ENCODE assay signal across 12 cellular contexts in the genomic region with DNA sequence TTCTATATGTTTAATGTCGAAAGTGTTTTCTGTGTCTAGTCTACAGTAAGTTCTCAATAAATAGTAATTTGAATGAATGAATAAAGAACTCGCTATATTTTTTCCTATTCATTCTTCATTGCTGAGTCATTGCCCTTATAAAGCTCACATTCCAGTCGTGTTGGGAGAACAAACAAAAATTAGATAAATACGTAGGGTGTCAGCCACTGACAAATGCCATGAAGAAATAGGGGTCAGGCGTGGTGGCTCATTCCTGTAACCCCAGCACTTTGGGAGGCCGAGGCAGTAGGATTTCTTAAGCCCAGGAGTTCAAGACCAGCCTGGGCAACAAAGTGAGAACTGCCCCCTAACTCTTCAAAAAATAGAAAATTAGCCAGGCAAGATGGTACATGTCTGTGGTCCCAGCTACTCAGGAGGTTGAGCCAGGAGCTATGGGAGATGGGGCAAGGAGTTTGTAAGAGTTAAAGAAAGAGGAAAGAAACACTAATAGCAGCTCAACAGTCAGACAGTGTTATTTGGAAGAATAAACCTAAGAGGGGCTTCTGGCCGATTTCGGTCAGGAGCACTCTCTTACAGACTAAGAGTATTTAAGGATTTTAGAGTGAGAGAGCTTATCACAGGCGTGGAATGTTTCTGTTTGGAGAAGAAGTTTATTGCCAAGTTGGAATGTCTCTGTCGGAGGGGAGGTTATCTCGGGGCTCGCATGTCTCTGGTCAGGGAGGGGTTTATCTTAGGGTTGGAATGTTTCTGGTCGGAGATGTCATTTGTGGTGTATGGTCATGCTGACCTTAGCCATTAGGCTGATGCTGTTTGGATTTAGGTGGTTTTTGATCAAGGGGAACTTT. TPM values are rescaled to one million over a fixed set of nuclear protein-coding genes. Genes with fewer than 3 reads are reported as not detected.
A peak's percentile ranks its signal among the peaks of the same experiment; 100 is the strongest.
DNase-seq lines count a peak whose midpoint lies in the region; ATAC-seq, FAIRE-seq and TF ChIP-seq lines count a peak whose summit lies in the region.
"Had no signal": no experiment of that assay in that cellular context is flagged by ENCODE, and none has a peak within 500 bp of the region (broad histone marks: within the 10 kb centered on the region; RNA-seq: fewer than 3 reads in every experiment).

No MANE protein-coding gene starts in this region.

- peak overlapping the region; percentile 75 for H3K4me2 ChIP-seq in A549

- no peak overlapping the region; the same call in 2 of the 3 replicates for H3K4me3 ChIP-seq in A549

- peaks cover 32% of the 10 kb centered on the region for H3K4me1 ChIP-seq in A549

- DNase-seq in A549 (ENCODE audit: low read depth in 1 of 2, low spot score in 1 of 2) (peak; percentile 59 to 90), HS-5 (ENCODE audit: low read depth) (peak; percentile 56), astrocyte of the hippocampus (ENCODE audit: low read depth, low spot score) (peak; percentile 71), kidney tubule cell (ENCODE audit: low spot score) (peak; percentile 30), GDM1 (lab: John Stamatoyannopoulos, UW) (no peak), CD1c-positive myeloid dendritic cell (ENCODE audit: extremely low spot score) (no peak), left colon (no peak)
- DNase-seq: activated CD4-positive, alpha-beta T cell treated with anti-CD3 and anti-CD28 coated beads for 48 hours; NCI-H69; stimulated activated CD4-positive, alpha-beta T cell treated with anti-CD3 and anti-CD28 coated beads, Interleukin-12 subunit alpha, Interleukin-12 subunit beta, amount 100 ng/mL, for 4 hours had no signal

- TF ChIP-seq POLR2A in A549 (IDR thresholded peaks at IDR 0.05; ENCODE audit: low read length): no peak

- no peak for TF ChIP-seq CTCF in A549 (IDR thresholded peaks at IDR 0.05)

- peak in 1 of 2 experiments; percentile 15; a peak in 1 of 5 replicates for TF ChIP-seq RAD21 in A549 (conservative IDR thresholded peaks at IDR 0.05 in 1 of 2, IDR thresholded peaks at IDR 0.05 in 1 of 2)

- CTCF ChIA-PET in A549 (lab: Yijun Ruan, JAX): interaction anchor here (0.7 to 2.3 kb wide), 6 partner anchors 11 to 37 kb away, joined by 3 to 11 read pairs (median 3); no protein-coding TSS in a partner anchor

- peak; percentile 56 to 62; a peak in 2 of 5 replicates for TF ChIP-seq EP300 in A549 (IDR thresholded peaks at IDR 0.05)

- intact Hi-C loops in left colon (cut with DNase I, micrococcal nuclease): no loop called here

- H3K27ac ChIP-seq in A549: peak overlapping the region; percentile 89 to 98

- POLR2A ChIA-PET in A549 (lab: Yijun Ruan, JAX): interaction anchor here (1.8 kb wide), 1 partner anchor 30 kb away, joined by 7 read pairs; no protein-coding TSS in a partner anchor

- whole genome bisulfite sequencing in A549 (ENCODE audit: missing lambda C conversion rate): 30% methylated on average over 13 of the region's 13 CpGs

- FAIRE-seq in A549 (lab: Jason Lieb, UNC): peak; percentile 36

- ATAC-seq in A549 (peak in 1 of 2 experiments; percentile 45; a peak in 3 of 6 replicates), GM19467 (IDR thresholded peaks at IDR 0.05; ENCODE audit: unreplicated experiment) (no peak), left colon (no peak)

- no peaks in the 10 kb centered on the region; the same call in 1 of the 3 replicates for H3K9me3 ChIP-seq in A549

TF ChIP-seq in A549, 52 proteins besides CTCF, POLR2A, EP300 and RAD21:
- peak; percentile 56 to 84; a peak in 3 of 4 replicates for TF ChIP-seq CEBPB (IDR thresholded peaks at IDR 0.05)
- TF ChIP-seq, protein P1, sequence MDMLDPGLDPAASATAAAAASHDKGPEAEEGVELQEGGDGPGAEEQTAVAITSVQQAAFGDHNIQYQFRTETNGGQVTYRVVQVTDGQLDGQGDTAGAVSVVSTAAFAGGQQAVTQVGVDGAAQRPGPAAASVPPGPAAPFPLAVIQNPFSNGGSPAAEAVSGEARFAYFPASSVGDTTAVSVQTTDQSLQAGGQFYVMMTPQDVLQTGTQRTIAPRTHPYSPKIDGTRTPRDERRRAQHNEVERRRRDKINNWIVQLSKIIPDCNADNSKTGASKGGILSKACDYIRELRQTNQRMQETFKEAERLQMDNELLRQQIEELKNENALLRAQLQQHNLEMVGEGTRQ (IDR thresholded peaks at IDR 0.05): no peak
- no peak for TF ChIP-seq BHLHE40 (IDR thresholded peaks at IDR 0.05; ENCODE audit: low read depth, low read length)
- TF ChIP-seq ZC3H11A (IDR thresholded peaks at IDR 0.05): no peak
- peak; percentile 77; the same call in 1 of the 2 replicates for TF ChIP-seq GATA3 (IDR thresholded peaks at IDR 0.05; ENCODE audit: borderline replicate concordance)
- TF ChIP-seq, protein P2, sequence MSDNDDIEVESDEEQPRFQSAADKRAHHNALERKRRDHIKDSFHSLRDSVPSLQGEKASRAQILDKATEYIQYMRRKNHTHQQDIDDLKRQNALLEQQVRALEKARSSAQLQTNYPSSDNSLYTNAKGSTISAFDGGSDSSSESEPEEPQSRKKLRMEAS (IDR thresholded peaks at IDR 0.05): peak; percentile 66; the same call in 1 of the 2 replicates
- TF ChIP-seq EHF (CRISPR knock-in tag; IDR thresholded peaks at IDR 0.05): no peak; the same call in 1 of the 2 replicates
- TF ChIP-seq JUNB (IDR thresholded peaks at IDR 0.05): peak; percentile 69
- peak; percentile 76; the same call in 1 of the 2 replicates for TF ChIP-seq HOXB5 (CRISPR knock-in tag; IDR thresholded peaks at IDR 0.05)
- peak; percentile 80 for TF ChIP-seq NFE2L2 (conservative IDR thresholded peaks at IDR 0.05; ENCODE audit: low read length)
- TF ChIP-seq HES2 (IDR thresholded peaks at IDR 0.05): peak; percentile 56; the same call in 1 of the 2 replicates
- 0 out of 2 replicates have a peak, but pooled peaks have one; percentile 9 for TF ChIP-seq ZSCAN20 (CRISPR knock-in tag; IDR thresholded peaks at IDR 0.05)
- TF ChIP-seq FOSL2 (IDR thresholded peaks at IDR 0.05): peak; percentile 59; the same call in 1 of the 2 replicates
- TF ChIP-seq FOSL2 (CRISPR knock-in tag; IDR thresholded peaks at IDR 0.05): peak; percentile 87
- no peak for TF ChIP-seq EHMT2 (IDR thresholded peaks at IDR 0.05; ENCODE audit: low read depth)
- TF ChIP-seq MAFK (IDR thresholded peaks at IDR 0.05; ENCODE audit: partially characterized antibody): peak; percentile 93
- TF ChIP-seq JUN (IDR thresholded peaks at IDR 0.05): no peak
- peak; percentile 36; the same call in 1 of the 3 replicates for TF ChIP-seq BCL3 (IDR thresholded peaks at IDR 0.05)
- TF ChIP-seq KDM1A (IDR thresholded peaks at IDR 0.05; ENCODE audit: low read depth): no peak
TF ChIP-seq in A549: peak in this region for 11.

RNA-seq across cellular contexts. Expression of gene CHML, which starts 1.8 kb away (rescaled TPM):
- polyA plus RNA-seq in A549 (2011; rRNA removed) (12.5 and 15.2 TPM in 2 replicates), A549 (2017; fragmentation: RNase III; extraction: RNeasy Plus Mini Kit Qiagen cat#74134 plus additional on column Dnase treatment) (8.8 to 12.6 TPM (median 10.2 TPM) in 3 replicates)
- polyA plus RNA-seq in A549 (2012; cell fraction: cytosol; rRNA removed): 4.0 and 6.5 TPM in 2 replicates
- polyA plus RNA-seq in A549 (2012; cell fraction: nucleus; rRNA removed): 6.5 and 7.5 TPM in 2 replicates
- polyA minus RNA-seq in A549 (2011; rRNA and poly(A)+ RNA removed): 33.7 and 40.7 TPM in 2 replicates
- 1 to 10 TPM; 7.4 to 9.3 TPM for total RNA-seq in left colon

RNA-seq across cellular contexts. Expression of gene OPN3, which starts 1.8 kb away (rescaled TPM):
- polyA plus RNA-seq in A549 (2011; rRNA removed): 119 and 144 TPM in 2 replicates
- 26.3 and 36.6 TPM in 2 replicates for polyA plus RNA-seq in A549 (2012; cell fraction: cytosol; rRNA removed)
- 14.0 TPM in 2 replicates for polyA plus RNA-seq in A549 (2012; cell fraction: nucleus; rRNA removed)
- polyA plus RNA-seq in A549 (2017; fragmentation: RNase III; extraction: RNeasy Plus Mini Kit Qiagen cat#74134 plus additional on column Dnase treatment): 41.0 to 52.4 TPM (median 41.6 TPM) in 3 replicates
- 35.1 and 38.8 TPM in 2 replicates for polyA minus RNA-seq in A549 (2011; rRNA and poly(A)+ RNA removed)
- 10 to 100 TPM; 27.1 to 61.0 TPM for total RNA-seq in left colon

RNA-seq across cellular contexts. Expression of gene WDR64, which starts 10.1 kb away (rescaled TPM):
- polyA plus RNA-seq in A549 (2011; rRNA removed) (not detected in 2 replicates), A549 (2017; fragmentation: RNase III; extraction: RNeasy Plus Mini Kit Qiagen cat#74134 plus additional on column Dnase treatment) (0.03 TPM in 1 of 3 replicates, not detected in the others)
- polyA plus RNA-seq in A549 (2012; cell fraction: cytosol; rRNA removed): not detected in 2 replicates
- not detected in 2 replicates for polyA plus RNA-seq in A549 (2012; cell fraction: nucleus; rRNA removed)
- polyA minus RNA-seq in A549 (2011; rRNA and poly(A)+ RNA removed): 0.37 TPM in 1 of 2 replicates, not detected in the other
- total RNA-seq in left colon: under 1 TPM in 1 of 2 donors, not detected in 1; 0.24 TPM
- total RNA-seq: dermis microvascular lymphatic vessel endothelial cell had no signal

Comparison
In these comparisons a context has a peak if more than half of its experiments do, and no peak if none do; other contexts are left out.
1. DNase-seq: peak in A549 (2 of 2), HS-5 (single experiment), astrocyte of the hippocampus (single experiment) and kidney tubule cell (single experiment); none in GDM1 (single experiment), CD1c-positive myeloid dendritic cell (single experiment) and left colon (0 of 2).